In genomic region chr2:178644919-178645318, GRCh38 we compare ENCODE assay signal across 24 cellular contexts.
A peak's percentile ranks its signal among the peaks of the same experiment; 100 is the strongest.
DNase-seq lines count a peak whose midpoint lies in the region; ATAC-seq, FAIRE-seq and TF ChIP-seq lines count a peak whose summit lies in the region.
"Had no signal": no experiment of that assay in that cellular context is flagged by ENCODE, and none has a peak within 500 bp of the region (broad histone marks: within the 10 kb centered on the region; RNA-seq: fewer than 3 reads in every experiment).

No MANE protein-coding gene starts in this region.

- POLR2A ChIA-PET in K562 (lab: Yijun Ruan, JAX) = no interaction called here

- H3K79me2 ChIP-seq in GM23338 (replicated peaks; ENCODE audit: insufficient read depth) (no peaks in the 10 kb centered on the region), K562 (ENCODE audit: control insufficient read depth, insufficient read depth, low read length) (no peaks in the 10 kb centered on the region)

- TF ChIP-seq EP300 in K562 (IDR thresholded peaks at IDR 0.05; ENCODE audit: low read length) = no peak

- no peaks in the 10 kb centered on the region for H3K9me3 ChIP-seq in K562 (replicated peaks; ENCODE audit: control insufficient read depth, insufficient read depth, low read depth, low read length)
- H3K9me3 ChIP-seq: BE2C, BLaER1, Caco-2 had no signal

- WGBS in K562 (ENCODE audit: insufficient coverage, low coverage, missing lambda C conversion rate) = 0% methylated on average over 1 of the region's 1 CpG

- intact Hi-C loops in left ventricle myocardium superior (cut with micrococcal nuclease) = no loop called here
- intact Hi-C loops in Right ventricle myocardium superior (cut with DNase I) = no loop called here
- intact Hi-C loops in K562 (cut with micrococcal nuclease) = no loop called here

- DNase-seq in left ventricle myocardium superior = no peak
- DNase-seq in Right ventricle myocardium superior = no peak
- no peak for DNase-seq in GM23338 (ENCODE audit: low spot score)
- DNase-seq in K562 (ENCODE audit: extremely low read depth in 1 of 4, low spot score in 3 of 4) = no peak
- DNase-seq in COLO829 (ENCODE audit: low spot score) = no peak
- DNase-seq: 8988T; ACHN; BE2C; C1 segment of cervical spinal cord; Caco-2; Calu3; CD4-positive, alpha-beta memory T cell; CD4-positive, CD25-positive, alpha-beta regulatory T cell; CD8-positive, alpha-beta memory T cell; DMS79 treated with DMSO at 0.1 percent for 48 hours; GF-D8 had no signal

- TF ChIP-seq POLR2A in K562 (conservative IDR thresholded peaks at IDR 0.05) = no peak

- FAIRE-seq in K562 (lab: Jason Lieb, UNC) = no peak
- FAIRE-seq: A204.1, D721Med, G401.6, GM12891, GM19239 had no signal

- H3K9me3 Mint-ChIP-seq in GM23338 = no peaks in the 10 kb centered on the region
- H3K9me3 Mint-ChIP-seq: CD4-positive, CD25-positive, alpha-beta regulatory T cell; CD8-positive, alpha-beta memory T cell had no signal

- H3K4me2 ChIP-seq in GM23338 = no peak overlapping the region
- H3K4me2 ChIP-seq in K562 (ENCODE audit: insufficient read depth, low read length) = no peak overlapping the region
- H3K4me2 ChIP-seq: BLaER1 had no signal

- H3K27me3 Mint-ChIP-seq in GM23338 (ENCODE audit: insufficient read depth, low read depth, poor library complexity) = no peaks in the 10 kb centered on the region
- H3K27me3 Mint-ChIP-seq: CD4-positive, alpha-beta memory T cell; CD4-positive, CD25-positive, alpha-beta regulatory T cell had no signal

- no TSS peak for BruUV-seq in K562 (replicated peaks; lab: Mats Ljungman, UMichigan)

- no peak overlapping the region for H3K4me3 Mint-ChIP-seq in GM23338
- H3K4me3 Mint-ChIP-seq: CD14-positive monocyte; CD4-positive, alpha-beta memory T cell; CD4-positive, CD25-positive, alpha-beta regulatory T cell; CD8-positive, alpha-beta memory T cell had no signal

- H3K27me3 ChIP-seq in GM23338 (ENCODE audit: insufficient read depth) (no peaks in the 10 kb centered on the region), K562 (ENCODE audit: control insufficient read depth in 2 of 2, insufficient read depth in 2 of 2, low read length in 2 of 2) (no peaks in the 10 kb centered on the region)
- H3K27me3 ChIP-seq: BE2C, BLaER1 had no signal

- no peak for TF ChIP-seq RAD21 in K562 (CRISPR knock-in tag; conservative IDR thresholded peaks at IDR 0.05 in 1 of 2, IDR thresholded peaks at IDR 0.05 in 1 of 2)

- H3K27ac ChIP-seq in GM23338 (ENCODE audit: low read depth) (0 out of 2 replicates have a peak overlapping the region, but pooled peaks have one; percentile 8), K562 (ENCODE audit: extremely low read depth, low read depth, low read length) (no peak overlapping the region)
- H3K27ac ChIP-seq: BLaER1 had no signal

- H3K9ac ChIP-seq in K562 (ENCODE audit: insufficient read depth in 1 of 2, low read depth in 2 of 2, low read length in 2 of 2) = no peak overlapping the region
- H3K9ac ChIP-seq: BLaER1 had no signal

- H3K27ac Mint-ChIP-seq in GM23338 = no peak overlapping the region
- H3K27ac Mint-ChIP-seq: CD14-positive monocyte; CD4-positive, alpha-beta memory T cell; CD4-positive, CD25-positive, alpha-beta regulatory T cell had no signal

- TF ChIP-seq CTCF in GM23338 (conservative IDR thresholded peaks at IDR 0.05; ENCODE audit: low read depth in 2 of 2) = no peak
- TF ChIP-seq CTCF in K562 (IDR thresholded peaks at IDR 0.05 in 2 of 3, conservative IDR thresholded peaks at IDR 0.05 in 1 of 3; ENCODE audit: insufficient read depth in 2 of 3, low read depth in 1 of 3, low read length in 3 of 3) = no peak

- H3K4me1 Mint-ChIP-seq in GM23338 = peaks cover 15% of the 10 kb centered on the region; the same call in 2 of the 3 replicates
- H3K4me1 Mint-ChIP-seq: CD14-positive monocyte; CD4-positive, alpha-beta memory T cell; CD4-positive, CD25-positive, alpha-beta regulatory T cell; CD8-positive, alpha-beta memory T cell had no signal

- H3K4me3 ChIP-seq in GM23338 (no peak overlapping the region), K562 (no peak overlapping the region)
- H3K4me3 ChIP-seq: BLaER1 had no signal

- no peaks in the 10 kb centered on the region for H3F3A ChIP-seq in GM23338 (replicated peaks; ENCODE audit: low read depth)

- H3K4me1 ChIP-seq in GM23338 (ENCODE audit: insufficient read depth) (peaks cover 14% of the 10 kb centered on the region; the same call in 1 of the 2 replicates), K562 (replicated peaks in 1 of 2; ENCODE audit: control insufficient read depth in 2 of 2, insufficient read depth in 2 of 2, low read length in 2 of 2) (no peaks in the 10 kb centered on the region)
- H3K4me1 ChIP-seq: BE2C, BLaER1, Caco-2 had no signal

- H3K9me2 ChIP-seq in GM23338 (ENCODE audit: insufficient read depth) = 0 out of 2 replicates have a peak, but pooled peaks cover 2% of the 10 kb centered on the region

- H3K36me3 Mint-ChIP-seq in GM23338 (ENCODE audit: low read depth) = no peaks in the 10 kb centered on the region
- H3K36me3 Mint-ChIP-seq: CD14-positive monocyte had no signal

- no peak overlapping the region for H2AFZ ChIP-seq in GM23338
- H2AFZ ChIP-seq in K562 (ENCODE audit: low read depth, low read length) = no peak overlapping the region

- H3K36me3 ChIP-seq in GM23338 (ENCODE audit: insufficient read depth) = no peaks in the 10 kb centered on the region
- no peaks in the 10 kb centered on the region for H3K36me3 ChIP-seq in K562 (ENCODE audit: control insufficient read depth, insufficient read depth, low read length)
- H3K36me3 ChIP-seq: BE2C, BLaER1 had no signal

- CTCF ChIA-PET in K562 (lab: Yijun Ruan, JAX; ENCODE audit: low intra/inter-chr PET ratio) = no interaction called here

- ATAC-seq in left ventricle myocardium superior (peak; percentile 28), Right ventricle myocardium superior (ENCODE audit: poor library complexity) (no peak), GM23338 (no peak), K562 (no peak), HG03196 (IDR thresholded peaks at IDR 0.05; ENCODE audit: unreplicated experiment) (no peak)

- no peaks in the 10 kb centered on the region for H3K9me1 ChIP-seq in K562 (ENCODE audit: control insufficient read depth, insufficient read depth, low read length)

- in situ Hi-C loops in K562 (cut with MboI) = no loop called here

- H4K20me1 ChIP-seq in GM23338 (replicated peaks; ENCODE audit: insufficient read depth) (no peaks in the 10 kb centered on the region), K562 (replicated peaks; ENCODE audit: control insufficient read depth, insufficient read depth, low read length) (no peaks in the 10 kb centered on the region)
- H4K20me1 ChIP-seq: BLaER1 had no signal

TF ChIP-seq in GM23338, 12 proteins besides CTCF, POLR2A, EP300 and RAD21 (continues in another document):
- no peak for TF ChIP-seq EZH2phosphoT487 (IDR thresholded peaks at IDR 0.05; ENCODE audit: unreplicated experiment)
- no peak for TF ChIP-seq ETS1 (IDR thresholded peaks at IDR 0.05)
- TF ChIP-seq CREB1 (CRISPR knock-in tag; IDR thresholded peaks at IDR 0.05; ENCODE audit: low read depth) = no peak
- TF ChIP-seq ZNF114 (CRISPR knock-in tag; IDR thresholded peaks at IDR 0.05) = no peak
- TF ChIP-seq STAT1 (IDR thresholded peaks at IDR 0.05; ENCODE audit: unreplicated experiment) = no peak
- no peak for TF ChIP-seq POLR2AphosphoS5 (IDR thresholded peaks at IDR 0.05; ENCODE audit: low read depth)

TF ChIP-seq in K562, 482 proteins besides CTCF, POLR2A, EP300 and RAD21:
- TF ChIP-seq PHF21A (IDR thresholded peaks at IDR 0.05; ENCODE audit: borderline replicate concordance, low read depth) = no peak
- TF ChIP-seq ATF1 (CRISPR knock-in tag; IDR thresholded peaks at IDR 0.05) = no peak
- peak; percentile 49; the same call in 1 of the 2 replicates for TF ChIP-seq ATF1 (tag; IDR thresholded peaks at IDR 0.05)
